Comparison of ENCODE assay signal across 14 cellular contexts in the genomic region with DNA sequence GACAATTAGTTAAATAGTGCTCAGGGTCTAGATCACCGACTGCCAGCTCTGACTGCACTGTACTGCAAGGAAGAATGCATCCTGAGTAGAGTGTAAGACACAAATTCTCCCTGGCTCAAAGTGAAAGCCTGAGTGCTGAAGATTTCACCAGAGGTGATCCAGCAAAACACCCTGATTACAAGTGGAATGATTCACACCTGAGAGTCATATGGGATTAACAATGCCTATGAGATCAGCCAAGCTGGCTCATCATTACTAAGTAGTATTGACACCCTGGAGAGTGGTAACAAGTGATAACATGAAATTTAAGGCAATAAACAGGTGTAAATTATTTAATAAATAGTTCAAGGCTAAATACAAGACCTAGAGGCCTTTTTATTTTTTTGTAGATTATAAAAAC.
DNase-seq lines count a peak whose midpoint lies in the region; ATAC-seq, FAIRE-seq and TF ChIP-seq lines count a peak whose summit lies in the region.
"Had no signal": no experiment of that assay in that cellular context is flagged by ENCODE, and none has a peak within 500 bp of the region (broad histone marks: within the 10 kb centered on the region; RNA-seq: fewer than 3 reads in every experiment).

No MANE protein-coding gene starts in this region.

- H3K27ac ChIP-seq in mammary epithelial cell (ENCODE audit: insufficient read depth, low read depth, low read length), result no peak overlapping the region
- no peak overlapping the region for H3K27ac ChIP-seq in astrocyte (ENCODE audit: low read depth, low read length)
- H3K27ac ChIP-seq: 22Rv1 had no signal

- H3K27me3 Mint-ChIP-seq in MCF 10A (ENCODE audit: insufficient read depth, unreplicated experiment) (no peaks in the 10 kb centered on the region), astrocyte (ENCODE audit: low read depth, unreplicated experiment) (no peaks in the 10 kb centered on the region)
- no peaks in the 10 kb centered on the region for H3K27me3 Mint-ChIP-seq in activated CD8-positive, alpha-beta T cell treated with anti-CD3 and anti-CD28 coated beads, Interleukin-2, amount 10 ng/mL, durations not matched to agents 7 days and 5 days (ENCODE audit: low read depth)

- H3K36me3 ChIP-seq in mammary epithelial cell (ENCODE audit: insufficient read depth, low read length), result no peaks in the 10 kb centered on the region
- H3K36me3 ChIP-seq in astrocyte (ENCODE audit: insufficient read depth, low read length), result no peaks in the 10 kb centered on the region

- BruUV-seq in MCF 10A (replicated peaks; lab: Mats Ljungman, UMichigan) (no TSS peak), mammary epithelial cell (replicated peaks; lab: Mats Ljungman, UMichigan) (no TSS peak)

- H4K20me1 ChIP-seq in mammary epithelial cell (ENCODE audit: insufficient read depth, low read length), result no peaks in the 10 kb centered on the region
- H4K20me1 ChIP-seq in astrocyte (ENCODE audit: insufficient read depth, low read length), result no peaks in the 10 kb centered on the region

- no peak overlapping the region for H3K4me2 ChIP-seq in mammary epithelial cell (ENCODE audit: insufficient read depth, low read depth, low read length)
- H3K4me2 ChIP-seq in astrocyte (ENCODE audit: low read length), result no peak overlapping the region

- H3K4me1 Mint-ChIP-seq in MCF 10A (ENCODE audit: insufficient read depth, unreplicated experiment) (no peaks in the 10 kb centered on the region), astrocyte (ENCODE audit: low read depth, unreplicated experiment) (no peaks in the 10 kb centered on the region)
- H3K4me1 Mint-ChIP-seq in activated CD8-positive, alpha-beta T cell treated with anti-CD3 and anti-CD28 coated beads, Interleukin-2, amount 10 ng/mL, durations not matched to agents 7 days and 5 days (ENCODE audit: low read depth), result no peaks in the 10 kb centered on the region
- H3K4me1 Mint-ChIP-seq: CD14-positive monocyte, H9 had no signal

- in situ Hi-C loops in mammary epithelial cell (cut with MboI; ENCODE audit: low sequenced_read_pairs in 2 of 2), result no loop called here

- CTCF ChIA-PET in MCF 10A (lab: Yijun Ruan, JAX), result no interaction called here
- CTCF ChIA-PET in mammary epithelial cell (lab: Charles Lee; ENCODE audit: low non-redundant PET), result no interaction called here
- CTCF ChIA-PET in activated CD8-positive, alpha-beta T cell treated with anti-CD3 and anti-CD28 coated beads, Interleukin-2, amount 10 ng/mL, durations not matched to agents 7 days and 5 days (lab: Charles Lee), result no interaction called here

- no peaks in the 10 kb centered on the region for H3K36me3 Mint-ChIP-seq in MCF 10A (ENCODE audit: insufficient read depth, unreplicated experiment)
- no peaks in the 10 kb centered on the region for H3K36me3 Mint-ChIP-seq in astrocyte (ENCODE audit: low read depth, unreplicated experiment)
- H3K36me3 Mint-ChIP-seq in activated CD8-positive, alpha-beta T cell treated with anti-CD3 and anti-CD28 coated beads, Interleukin-2, amount 10 ng/mL, durations not matched to agents 7 days and 5 days (ENCODE audit: low read depth), result no peaks in the 10 kb centered on the region
- H3K36me3 Mint-ChIP-seq: CD14-positive monocyte; CD8-positive, alpha-beta T cell had no signal

- intact Hi-C loops in MCF 10A (cut with micrococcal nuclease) (no loop called here), mammary epithelial cell (cut with micrococcal nuclease) (no loop called here)

- H3K27me3 ChIP-seq in mammary epithelial cell (ENCODE audit: insufficient read depth, low read length), result no peaks in the 10 kb centered on the region
- H3K27me3 ChIP-seq in astrocyte (ENCODE audit: insufficient read depth, low read length), result no peaks in the 10 kb centered on the region

- H3K27ac Mint-ChIP-seq in MCF 10A (ENCODE audit: low read depth, unreplicated experiment) (no peak overlapping the region), astrocyte (ENCODE audit: unreplicated experiment) (no peak overlapping the region)
- no peak overlapping the region for H3K27ac Mint-ChIP-seq in activated CD8-positive, alpha-beta T cell treated with anti-CD3 and anti-CD28 coated beads, Interleukin-2, amount 10 ng/mL, durations not matched to agents 7 days and 5 days
- H3K27ac Mint-ChIP-seq: CD14-positive monocyte; CD8-positive, alpha-beta T cell; H9 had no signal

- 50% methylated on average over 1 of the region's 1 CpG for WGBS in mammary epithelial cell (ENCODE audit: low coverage, missing lambda C conversion rate)

- H3K4me3 Mint-ChIP-seq in MCF 10A (ENCODE audit: unreplicated experiment) (no peak overlapping the region), astrocyte (ENCODE audit: unreplicated experiment) (peak overlapping the region; percentile 18)
- H3K4me3 Mint-ChIP-seq in activated CD8-positive, alpha-beta T cell treated with anti-CD3 and anti-CD28 coated beads, Interleukin-2, amount 10 ng/mL, durations not matched to agents 7 days and 5 days, result no peak overlapping the region
- H3K4me3 Mint-ChIP-seq: CD14-positive monocyte; CD8-positive, alpha-beta T cell; H9 had no signal

- H3K79me2 ChIP-seq in mammary epithelial cell (ENCODE audit: insufficient read depth, low read length) (no peaks in the 10 kb centered on the region), astrocyte (ENCODE audit: insufficient read depth, low read length) (no peaks in the 10 kb centered on the region)

- dilution Hi-C loops in mammary epithelial cell (cut with HindIII; ENCODE audit: low sequenced_read_pairs), result no loop called here

- DNase-seq in MCF 10A (ENCODE audit: unreplicated experiment), result peak; percentile 27
- DNase-seq in mammary epithelial cell, result no peak
- DNase-seq in astrocyte (ENCODE audit: low read depth), result no peak
- DNase-seq in NCI-H2171 (lab: John Stamatoyannopoulos, UW), result no peak
- no peak for DNase-seq in NCI-H2171 treated with DMSO at 0.1 percent for 48 hours (lab: John Stamatoyannopoulos, UW)
- DNase-seq in LoVo (ENCODE audit: low spot score), result no peak
- no peak for DNase-seq in activated CD8-positive, alpha-beta T cell treated with anti-CD3 and anti-CD28 coated beads, Interleukin-2, amount 10 ng/mL, durations not matched to agents 7 days and 5 days
- DNase-seq: CD8-positive, alpha-beta T cell; COR-L47; GOT3; H9 had no signal

- ATAC-seq in esophagus mucosa, result peak; percentile 98
- no peak for ATAC-seq in activated CD8-positive, alpha-beta T cell treated with anti-CD3 and anti-CD28 coated beads, Interleukin-2, amount 10 ng/mL, durations not matched to agents 7 days and 5 days
- ATAC-seq: CD8-positive, alpha-beta T cell had no signal

- no peak overlapping the region for H3K9ac ChIP-seq in mammary epithelial cell (ENCODE audit: insufficient read depth, low read length)
- no peak overlapping the region for H3K9ac ChIP-seq in astrocyte (ENCODE audit: low read length)

- no peaks in the 10 kb centered on the region for H3K9me3 Mint-ChIP-seq in MCF 10A (ENCODE audit: unreplicated experiment)
- no peaks in the 10 kb centered on the region for H3K9me3 Mint-ChIP-seq in astrocyte (ENCODE audit: unreplicated experiment)
- H3K9me3 Mint-ChIP-seq in activated CD8-positive, alpha-beta T cell treated with anti-CD3 and anti-CD28 coated beads, Interleukin-2, amount 10 ng/mL, durations not matched to agents 7 days and 5 days (ENCODE audit: insufficient read depth), result peaks cover 20% of the 10 kb centered on the region
- H3K9me3 Mint-ChIP-seq: H9 had no signal

- POLR2A ChIA-PET in MCF 10A (lab: Yijun Ruan, JAX), result interaction anchor here (0.7 kb wide), 1 partner anchor 19 kb away, joined by 3 read pairs; no protein-coding TSS in a partner anchor
- POLR2A ChIA-PET in activated CD8-positive, alpha-beta T cell treated with anti-CD3 and anti-CD28 coated beads, Interleukin-2, amount 10 ng/mL, durations not matched to agents 7 days and 5 days (lab: Charles Lee), result no interaction called here

- no peak overlapping the region for H3K4me3 ChIP-seq in mammary epithelial cell (replicated peaks in 1 of 3; ENCODE audit: insufficient read depth in 1 of 3, low read depth in 2 of 3, low read length in 3 of 3)
- H3K4me3 ChIP-seq in astrocyte (ENCODE audit: insufficient read depth, low read depth, low read length), result no peak overlapping the region

- TF ChIP-seq CTCF in MCF 10A (IDR thresholded peaks at IDR 0.05; ENCODE audit: unreplicated experiment), result no peak
- TF ChIP-seq CTCF in mammary epithelial cell (conservative IDR thresholded peaks at IDR 0.05 in 1 of 2, IDR thresholded peaks at IDR 0.05 in 1 of 2; ENCODE audit: extremely low read depth in 1 of 2, insufficient read depth in 1 of 2, low read depth in 1 of 2, low read length in 2 of 2), result no peak
- TF ChIP-seq CTCF in astrocyte (IDR thresholded peaks at IDR 0.05; ENCODE audit: insufficient read depth, low read depth, low read length), result no peak

- peaks cover 14% of the 10 kb centered on the region for H3K9me3 ChIP-seq in mammary epithelial cell (replicated peaks; ENCODE audit: insufficient read depth, low read length)
- no peaks in the 10 kb centered on the region for H3K9me3 ChIP-seq in astrocyte (ENCODE audit: insufficient read depth, low read depth, low read length)

- H3K4me1 ChIP-seq in mammary epithelial cell (ENCODE audit: insufficient read depth, low read length) (no peaks in the 10 kb centered on the region), astrocyte (ENCODE audit: insufficient read depth, low read length) (no peaks in the 10 kb centered on the region)

- no peak for FAIRE-seq in astrocyte (lab: Jason Lieb, UNC)

- H2AFZ ChIP-seq in mammary epithelial cell (ENCODE audit: low read depth, low read length) (no peak overlapping the region), astrocyte (ENCODE audit: low read depth, low read length) (no peak overlapping the region)
